Comparison of ENCODE assay signal across 15 cellular contexts in genomic region chr3:39718674-39719595, GRCh38.
DNase-seq lines count a peak whose midpoint lies in the region; ATAC-seq, FAIRE-seq and TF ChIP-seq lines count a peak whose summit lies in the region.
"Had no signal": no experiment of that assay in that cellular context is flagged by ENCODE, and none has a peak within 500 bp of the region (broad histone marks: within the 10 kb centered on the region; RNA-seq: fewer than 3 reads in every experiment).

No MANE protein-coding gene starts in this region.

- DNase-seq in A673 (ENCODE audit: low spot score) (peak; percentile 57), GM04503 (ENCODE audit: low read depth) (peak; percentile 40), SK-N-SH (no peak), foreskin keratinocyte (peak in 1 of 2 donors; percentile 34), frontal cortex (ENCODE audit: low spot score in 2 of 2) (no peak), HAP-1 (ENCODE audit: low spot score in 2 of 2) (no peak)
- DNase-seq in stimulated activated CD4-positive, alpha-beta T cell treated with anti-CD3 and anti-CD28 coated beads, Interleukin-4, amount 100 ng/mL, for 1 hour: no peak
- DNase-seq: activated CD4-positive, alpha-beta memory T cell treated with anti-CD3 and anti-CD28 coated beads, Interleukin-2, amount 10 ng/mL, durations not matched to agents 7 days and 5 days; C1 segment of cervical spinal cord; colonic mucosa; left cardiac atrium; NCI-H187 treated with DMSO at 0.1 percent for 48 hours had no signal

- BruUV-seq in A673 (replicated peaks; lab: Mats Ljungman, UMichigan): no TSS peak

- H3K9me3 ChIP-seq in A673 (ENCODE audit: low read depth, low read length, poor library complexity, severe bottlenecking) (no peaks in the 10 kb centered on the region), SK-N-SH (no peaks in the 10 kb centered on the region), HAP-1 (no peaks in the 10 kb centered on the region)
- H3K9me3 ChIP-seq: colonic mucosa, gastroesophageal sphincter, neutrophil had no signal

- peak overlapping the region; percentile 55; the same call in 1 of the 2 replicates for H2AFZ ChIP-seq in SK-N-SH (ENCODE audit: low read depth)

- 0 out of 4 replicates have a peak, but pooled peaks of 1 of the 2 experiments have one; percentile 10 for TF ChIP-seq EP300 in SK-N-SH (IDR thresholded peaks at IDR 0.05; ENCODE audit: borderline replicate concordance in 1 of 2, low read depth in 1 of 2, low read length in 1 of 2)

- no peaks in the 10 kb centered on the region for H3K79me2 ChIP-seq in SK-N-SH (ENCODE audit: insufficient read depth)

- 0 out of 2 replicates have a peak overlapping the region, but pooled peaks have one; percentile 22 for H3K4me2 ChIP-seq in SK-N-SH

- ATAC-seq in foreskin keratinocyte (peak; percentile 81), HG02852 (IDR thresholded peaks at IDR 0.05; ENCODE audit: unreplicated experiment) (no peak)
- ATAC-seq: gastroesophageal sphincter had no signal

- FAIRE-seq in frontal cortex (lab: Jason Lieb, UNC): no peak

- H3K27me3 ChIP-seq in A673 (replicated peaks; ENCODE audit: insufficient read depth, low read depth, low read length, poor library complexity) (no peaks in the 10 kb centered on the region), SK-N-SH (ENCODE audit: insufficient read depth) (no peaks in the 10 kb centered on the region), foreskin keratinocyte (no peaks in the 10 kb centered on the region), HAP-1 (ENCODE audit: low read depth) (no peaks in the 10 kb centered on the region)
- H3K27me3 ChIP-seq: colonic mucosa, gastroesophageal sphincter had no signal

- TF ChIP-seq CTCF in A673 (conservative IDR thresholded peaks at IDR 0.05; ENCODE audit: low read depth, low read length) (no peak), SK-N-SH (IDR thresholded peaks at IDR 0.05) (no peak), foreskin keratinocyte (conservative IDR thresholded peaks at IDR 0.05) (no peak)

- CTCF ChIA-PET in A673 (lab: Charles Lee): no interaction called here
- CTCF ChIA-PET in SK-N-SH (lab: Yijun Ruan, JAX): interaction anchor here (0.9 to 1.0 kb wide), 3 partner anchors 12 to 598 kb away, joined by 3 to 5 read pairs (median 4); no protein-coding TSS in a partner anchor

- in situ Hi-C loops in HAP-1 (cut with MboI; ENCODE audit: low sequenced_read_pairs): no loop called here

- no peaks in the 10 kb centered on the region for H3K36me3 ChIP-seq in A673 (ENCODE audit: insufficient read depth, low read length, poor library complexity, severe bottlenecking)
- H3K36me3 ChIP-seq in SK-N-SH (replicated peaks in 1 of 2; ENCODE audit: control insufficient read depth in 1 of 2, insufficient read depth in 2 of 2, low read length in 1 of 2): no peaks in the 10 kb centered on the region
- H3K36me3 ChIP-seq in HAP-1 (replicated peaks): no peaks in the 10 kb centered on the region
- H3K36me3 ChIP-seq: colonic mucosa, gastroesophageal sphincter, neutrophil had no signal

- H3K4me3 ChIP-seq in A673 (ENCODE audit: low read depth, low read length, poor library complexity, severe bottlenecking): no peak overlapping the region
- no peak overlapping the region for H3K4me3 ChIP-seq in SK-N-SH (ENCODE audit: low read depth in 2 of 2, low read length in 1 of 2)
- no peak overlapping the region for H3K4me3 ChIP-seq in HAP-1
- H3K4me3 ChIP-seq: colonic mucosa, gastroesophageal sphincter had no signal

- WGBS in SK-N-SH (ENCODE audit: low lambda C conversion rate): 43% methylated on average over 7 of the region's 7 CpGs

- intact Hi-C loops in A673 (cut with micrococcal nuclease; ENCODE audit: unreplicated experiment): no loop called here

- H3K4me1 ChIP-seq in A673 (ENCODE audit: insufficient read depth, low read length, poor library complexity, severe bottlenecking) (no peaks in the 10 kb centered on the region), SK-N-SH (ENCODE audit: control insufficient read depth in 1 of 2, insufficient read depth in 2 of 2, low read depth in 1 of 2, low read length in 1 of 2) (peaks cover 0 to 8% of the 10 kb centered on the region in 2 experiments; a peak in 2 of 4 replicates), foreskin keratinocyte (no peaks in the 10 kb centered on the region), HAP-1 (no peaks in the 10 kb centered on the region)
- H3K4me1 ChIP-seq: colonic mucosa, gastroesophageal sphincter had no signal

- H3K9ac ChIP-seq in SK-N-SH: no peak overlapping the region

- H3F3A ChIP-seq in SK-N-SH (replicated peaks; ENCODE audit: insufficient read depth): peaks cover 8% of the 10 kb centered on the region

- no peaks in the 10 kb centered on the region for H4K20me1 ChIP-seq in SK-N-SH (ENCODE audit: insufficient read depth)

- POLR2A ChIA-PET in A673 (lab: Charles Lee; ENCODE audit: low non-redundant PET) (no interaction called here), SK-N-SH (lab: Yijun Ruan, JAX) (no interaction called here)

- no peaks in the 10 kb centered on the region for H3K9me2 ChIP-seq in SK-N-SH

- no peak for TF ChIP-seq RAD21 in SK-N-SH (IDR thresholded peaks at IDR 0.05; ENCODE audit: low read length)

- no peak overlapping the region for H3K27ac ChIP-seq in A673 (ENCODE audit: low read depth, low read length, poor library complexity, severe bottlenecking)
- H3K27ac ChIP-seq in SK-N-SH (ENCODE audit: low read depth in 2 of 2, low read length in 1 of 2): peak overlapping the region in 1 of 2 experiments; percentile 57; a peak in 1 of 4 replicates
- H3K27ac ChIP-seq in foreskin keratinocyte: no peak overlapping the region
- H3K27ac ChIP-seq: colonic mucosa, gastroesophageal sphincter, neutrophil had no signal

TF ChIP-seq in SK-N-SH, 30 proteins besides CTCF, POLR2A, EP300 and RAD21:
- peak; percentile 24; the same call in 1 of the 2 replicates for TF ChIP-seq PBX3 (IDR thresholded peaks at IDR 0.05)
- TF ChIP-seq MEF2A (IDR thresholded peaks at IDR 0.05; ENCODE audit: borderline replicate concordance, low read depth): no peak
- 0 out of 2 replicates have a peak, but pooled peaks have one; percentile 10 for TF ChIP-seq JUND (IDR thresholded peaks at IDR 0.05)
- no peak for TF ChIP-seq MAX (IDR thresholded peaks at IDR 0.05; ENCODE audit: low read depth)
- TF ChIP-seq TCF12 (IDR thresholded peaks at IDR 0.05): peak; percentile 60
- no peak for TF ChIP-seq YY1 (IDR thresholded peaks at IDR 0.05; ENCODE audit: low read depth)
- TF ChIP-seq FOSL2 (IDR thresholded peaks at IDR 0.05; ENCODE audit: borderline replicate concordance, low read depth): peak; percentile 72

Comparison
In these comparisons a context has a peak if more than half of its experiments do, and no peak if none do; other contexts are left out.
1. DNase-seq: peak in A673 (single experiment) and GM04503 (single experiment); none in SK-N-SH (single experiment), stimulated activated CD4-positive, alpha-beta T cell treated with anti-CD3 and anti-CD28 coated beads, Interleukin-4, amount 100 ng/mL, for 1 hour (single experiment), frontal cortex (0 of 2) and HAP-1 (0 of 2).